Comparison of ENCODE assay signal across 9 cellular contexts in the genomic region with DNA sequence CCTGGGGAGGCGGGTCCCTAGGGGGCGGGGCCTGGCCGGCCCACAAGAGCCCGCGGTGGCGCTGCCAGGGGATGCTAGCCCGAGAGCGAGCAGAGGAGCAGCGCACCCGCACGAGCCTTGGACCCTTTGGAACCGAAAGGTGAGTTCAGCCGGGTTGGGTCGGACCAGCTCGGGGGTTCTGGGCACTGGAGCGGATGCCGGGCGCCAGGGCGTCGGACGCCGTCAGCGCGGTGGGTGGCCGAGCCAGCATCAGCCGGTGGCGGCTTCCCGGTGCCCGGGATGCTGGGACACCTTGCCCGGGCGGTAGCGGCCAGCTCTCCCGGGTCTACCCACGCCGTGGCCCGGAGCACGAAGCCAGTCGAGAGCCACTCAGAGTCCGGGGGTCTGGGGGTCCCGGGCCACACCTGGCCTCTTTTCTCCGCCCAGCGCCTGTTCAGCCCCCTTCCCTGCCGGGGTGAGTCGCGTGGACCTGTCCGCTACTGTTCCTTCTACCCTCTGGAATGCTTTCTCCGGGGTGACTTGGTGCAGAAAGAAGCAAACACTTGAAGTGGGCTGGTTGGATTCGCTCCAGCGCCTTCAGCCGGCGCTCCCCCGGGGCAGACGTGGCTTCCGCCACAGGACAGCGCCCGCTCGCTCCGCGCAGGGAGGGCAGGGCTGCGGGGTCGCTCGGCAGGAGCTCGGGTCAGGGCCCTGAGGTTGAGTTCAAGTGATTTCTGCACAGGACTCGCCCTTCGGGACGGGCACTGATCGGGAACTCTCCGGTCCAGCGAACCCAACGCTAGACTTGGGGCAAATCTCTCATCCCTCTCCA. TPM values are rescaled to one million over a fixed set of nuclear protein-coding genes. Genes with fewer than 3 reads are reported as not detected.
A peak's percentile ranks its signal among the peaks of the same experiment; 100 is the strongest.
DNase-seq lines count a peak whose midpoint lies in the region; ATAC-seq, FAIRE-seq and TF ChIP-seq lines count a peak whose summit lies in the region.
"Had no signal": no experiment of that assay in that cellular context is flagged by ENCODE, and none has a peak within 500 bp of the region (broad histone marks: within the 10 kb centered on the region; RNA-seq: fewer than 3 reads in every experiment).

A gene with protein sequence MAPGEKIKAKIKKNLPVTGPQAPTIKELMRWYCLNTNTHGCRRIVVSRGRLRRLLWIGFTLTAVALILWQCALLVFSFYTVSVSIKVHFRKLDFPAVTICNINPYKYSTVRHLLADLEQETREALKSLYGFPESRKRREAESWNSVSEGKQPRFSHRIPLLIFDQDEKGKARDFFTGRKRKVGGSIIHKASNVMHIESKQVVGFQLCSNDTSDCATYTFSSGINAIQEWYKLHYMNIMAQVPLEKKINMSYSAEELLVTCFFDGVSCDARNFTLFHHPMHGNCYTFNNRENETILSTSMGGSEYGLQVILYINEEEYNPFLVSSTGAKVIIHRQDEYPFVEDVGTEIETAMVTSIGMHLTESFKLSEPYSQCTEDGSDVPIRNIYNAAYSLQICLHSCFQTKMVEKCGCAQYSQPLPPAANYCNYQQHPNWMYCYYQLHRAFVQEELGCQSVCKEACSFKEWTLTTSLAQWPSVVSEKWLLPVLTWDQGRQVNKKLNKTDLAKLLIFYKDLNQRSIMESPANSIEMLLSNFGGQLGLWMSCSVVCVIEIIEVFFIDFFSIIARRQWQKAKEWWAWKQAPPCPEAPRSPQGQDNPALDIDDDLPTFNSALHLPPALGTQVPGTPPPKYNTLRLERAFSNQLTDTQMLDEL (plus strand): TSS at position 71 of the 811 bp plus-strand sequence. CDS start 3,527 bp downstream, outside the sequence.

- no peaks in the 10 kb centered on the region for H3K36me3 ChIP-seq in PC-9 (ENCODE audit: low read depth)

- intact Hi-C loops in PC-9 (cut with micrococcal nuclease; ENCODE audit: unreplicated experiment), result loop anchor here (1.0 to 5.0 kb wide), 5 partner anchors 71 to 854 kb away; a partner anchor contains a TSS

- no peaks in the 10 kb centered on the region; the same call in 1 of the 2 replicates for H4K20me1 ChIP-seq in PC-9 (ENCODE audit: insufficient read depth)

- ATAC-seq in GM21825 (IDR thresholded peaks at IDR 0.05; ENCODE audit: unreplicated experiment), result peak; percentile 16

- peaks cover 29% of the 10 kb centered on the region for H3K4me1 ChIP-seq in PC-9 (replicated peaks; ENCODE audit: insufficient read depth)

- POLR2A ChIA-PET in PC-9 (lab: Charles Lee; ENCODE audit: unreplicated experiment), result no interaction called here

- H3K79me2 ChIP-seq in PC-9 (ENCODE audit: low read depth), result peaks cover 24% of the 10 kb centered on the region

- peak within 1 kb of the TSS; percentile 98 for H3K4me2 ChIP-seq in PC-9

- H3K27ac Mint-ChIP-seq in progenitor cell of endocrine pancreas, result no peak within 1 kb of the TSS

- peaks cover 67% of the 10 kb centered on the region for H3K27me3 Mint-ChIP-seq in progenitor cell of endocrine pancreas

- H3K9me3 Mint-ChIP-seq in progenitor cell of endocrine pancreas (ENCODE audit: low read depth), result no peaks in the 10 kb centered on the region

- no peak for FAIRE-seq in frontal cortex (lab: Jason Lieb, UNC)

- peak within 1 kb of the TSS; percentile 83 for H2AFZ ChIP-seq in PC-9

- H3K27ac ChIP-seq in PC-9, result no peak within 1 kb of the TSS

- peak; percentile 48 for DNase-seq in DMS53 treated with DMSO at 0.1 percent for 48 hours (lab: John Stamatoyannopoulos, UW; ENCODE audit: unreplicated experiment)
- no peak for DNase-seq in PC-9
- DNase-seq in frontal cortex (ENCODE audit: low spot score in 2 of 2), result peak; percentile 25 to 29
- peak; percentile 18 for DNase-seq in progenitor cell of endocrine pancreas (ENCODE audit: low spot score, unreplicated experiment)
- no peak for DNase-seq in SHP77 treated with DMSO at 0.1 percent for 48 hours (lab: John Stamatoyannopoulos, UW)
- no peak for DNase-seq in NCI-H1694 (lab: John Stamatoyannopoulos, UW)
- no peak for DNase-seq in globus pallidus (ENCODE audit: low spot score)

- no peaks in the 10 kb centered on the region for H3K4me1 Mint-ChIP-seq in progenitor cell of endocrine pancreas (ENCODE audit: low read depth)

- H3K9me3 ChIP-seq in PC-9 (ENCODE audit: insufficient read depth, low read depth), result no peaks in the 10 kb centered on the region

- peak within 1 kb of the TSS; percentile 81 for H3K4me3 ChIP-seq in PC-9

- CTCF ChIA-PET in PC-9 (lab: Charles Lee), result interaction anchor here (0.5 to 4.9 kb wide), 4 partner anchors 248 to 1253 kb away, joined by 3 to 62 read pairs (median 5); no protein-coding TSS in a partner anchor

- TF ChIP-seq CTCF in PC-9 (conservative IDR thresholded peaks at IDR 0.05), result peak; percentile 24; the same call in 1 of the 2 replicates
- peak; percentile 28 for TF ChIP-seq CTCF in progenitor cell of endocrine pancreas (IDR thresholded peaks at IDR 0.05; ENCODE audit: unreplicated experiment)

- H3K36me3 Mint-ChIP-seq in progenitor cell of endocrine pancreas (ENCODE audit: insufficient read depth), result no peaks in the 10 kb centered on the region

- H3F3A ChIP-seq in PC-9 (ENCODE audit: insufficient read depth, low read depth), result no peaks in the 10 kb centered on the region; the same call in 1 of the 2 replicates

- H3K27me3 ChIP-seq in PC-9 (ENCODE audit: insufficient read depth, low read depth), result no peaks in the 10 kb centered on the region

- BruUV-seq in PC-9 (replicated peaks; lab: Mats Ljungman, UMichigan), result no TSS peak

- H3K4me3 Mint-ChIP-seq in progenitor cell of endocrine pancreas (ENCODE audit: low read depth), result peak within 1 kb of the TSS; percentile 49

- no peaks in the 10 kb centered on the region for H3K9me2 ChIP-seq in PC-9 (ENCODE audit: insufficient read depth)

RNA-seq across cellular contexts. Expression of the gene that starts here (rescaled TPM):
- total RNA-seq in PC-9 (2021) (not detected in 2 replicates), frontal cortex (0.82 TPM), progenitor cell of endocrine pancreas (1.2 and 1.5 TPM in 2 replicates)
- total RNA-seq: glomerular endothelial cell had no signal

Comparison
In these comparisons a context has a peak if more than half of its experiments do, and no peak if none do; other contexts are left out.
1. Peak in DNase-seq in frontal cortex; RNA of the gene not detected or under 1 TPM.
2. DNase-seq: peak in DMS53 treated with DMSO at 0.1 percent for 48 hours (single experiment) and progenitor cell of endocrine pancreas (single experiment); none in PC-9 (0 of 2), SHP77 treated with DMSO at 0.1 percent for 48 hours (single experiment), NCI-H1694 (single experiment) and globus pallidus (single experiment).